In the genomic region with DNA sequence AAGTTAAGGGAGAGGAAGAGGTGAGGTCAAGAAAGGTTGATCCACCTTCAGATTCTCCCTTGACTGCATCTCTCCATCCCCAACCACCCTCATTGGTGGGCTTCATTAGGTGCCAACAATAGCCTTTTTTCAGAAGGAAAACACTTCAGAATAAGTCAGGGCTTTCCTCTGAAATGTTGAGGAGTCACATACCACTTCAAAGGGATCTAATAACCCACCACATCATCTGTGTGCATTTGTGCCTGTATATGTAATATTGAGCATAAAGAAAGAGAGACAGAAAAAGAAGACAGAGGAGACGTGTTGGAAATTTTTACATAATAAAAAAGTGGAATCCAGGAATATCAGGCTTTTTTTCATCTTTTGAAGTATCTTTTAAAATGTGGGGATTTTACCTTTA, we compare ENCODE assay signal across 34 cellular contexts.
"Had no signal": no experiment of that assay in that cellular context is flagged by ENCODE, and none has a peak within 500 bp of the region (broad histone marks: within the 10 kb centered on the region; RNA-seq: fewer than 3 reads in every experiment).

No MANE protein-coding gene starts in this region.

- H3K27ac Mint-ChIP-seq: activated B cell treated with CpG ODN at 0.5 μM for 24 hours; activated CD4-positive, alpha-beta memory T cell treated with anti-CD3 and anti-CD28 coated beads, Interleukin-2, amount 10 ng/mL, durations not matched to agents 7 days and 5 days; activated CD4-positive, alpha-beta T cell treated with anti-CD3 and anti-CD28 coated beads, Interleukin-2, amount 10 ng/mL, durations not matched to agents 7 days and 5 days; activated CD8-positive, alpha-beta memory T cell treated with anti-CD3 and anti-CD28 coated beads, Interleukin-2, amount 10 ng/mL, durations not matched to agents 7 days and 5 days; activated CD8-positive, alpha-beta T cell treated with anti-CD3 and anti-CD28 coated beads, Interleukin-2, amount 10 ng/mL, durations not matched to agents 7 days and 5 days; activated naive CD4-positive, alpha-beta T cell treated with anti-CD3 and anti-CD28 coated beads, Interleukin-2, amount 10 ng/mL, durations not matched to agents 7 days and 5 days; activated naive CD4-positive, alpha-beta T cell treated with anti-CD3 and anti-CD28 coated beads, Interleukin-2, amount 50 U/mL, for 24 hours; activated naive CD8-positive, alpha-beta T cell; activated naive CD8-positive, alpha-beta T cell treated with anti-CD3 and anti-CD28 coated beads, Interleukin-2, amount 10 ng/mL, durations not matched to agents 7 days and 5 days; activated naive CD8-positive, alpha-beta T cell treated with anti-CD3 and anti-CD28 coated beads, Interleukin-2, amount 50 U/mL, for 24 hours; activated T-cell treated with anti-CD3 and anti-CD28 coated beads, Interleukin-2, amount 50 U/mL, for 24 hours; activated T-helper 2 cell treated with anti-CD3 and anti-CD28 coated beads, Interferon-gamma antibody, Interleukin-2, Interleukin-4, amounts not matched to agents 10 μg/mL and 5 μg/mL and 100 μg/mL, durations not matched to agents 14 hours and 24 hours and 36 hours; brain; T-helper 1 cell treated with Interleukin-12 subunit alpha and Interleukin-12 subunit beta and Interleukin-4 antibody, amounts not matched to agents 30 μg/mL and 1 μg/mL, for 36 hours; T-helper 2 cell treated with Interferon-gamma antibody and Interleukin-4, amounts not matched to agents 5 μg/mL and 100 μg/mL, for 36 hours had no signal

- H3K4me3 ChIP-seq: ascending aorta, cardiac muscle cell had no signal

- H3K36me3 Mint-ChIP-seq: activated CD8-positive, alpha-beta memory T cell treated with anti-CD3 and anti-CD28 coated beads, Interleukin-2, amount 10 ng/mL, durations not matched to agents 7 days and 5 days; activated naive CD4-positive, alpha-beta T cell treated with anti-CD3 and anti-CD28 coated beads, Interleukin-2, amount 10 ng/mL, durations not matched to agents 7 days and 5 days; activated naive CD4-positive, alpha-beta T cell treated with anti-CD3 and anti-CD28 coated beads, Interleukin-2, amount 50 U/mL, for 24 hours; activated naive CD8-positive, alpha-beta T cell; activated naive CD8-positive, alpha-beta T cell treated with anti-CD3 and anti-CD28 coated beads, Interleukin-2, amount 10 ng/mL, durations not matched to agents 7 days and 5 days; brain had no signal

- H3K27me3 ChIP-seq: ascending aorta, cardiac muscle cell had no signal

- DNase-seq: activated B cell treated with CpG ODN at 0.5 μM for 24 hours; activated CD4-positive, alpha-beta memory T cell treated with anti-CD3 and anti-CD28 coated beads, Interleukin-2, amount 10 ng/mL, durations not matched to agents 7 days and 5 days; activated CD4-positive, alpha-beta T cell treated with anti-CD3 and anti-CD28 coated beads for 4 hours; activated CD4-positive, alpha-beta T cell treated with anti-CD3 and anti-CD28 coated beads, Interleukin-2, amount 10 ng/mL, durations not matched to agents 7 days and 5 days; activated CD4-positive, alpha-beta T cell treated with anti-CD3 and anti-CD28 coated beads, Interleukin-2, amount 50 U/mL, for 48 hours; activated CD4-positive, CD25-positive, alpha-beta regulatory T cell treated with anti-CD3 and anti-CD28 coated beads, Interleukin-2, amount 50 U/mL, for 72 hours; activated CD8-positive, alpha-beta memory T cell treated with anti-CD3 and anti-CD28 coated beads for 24 hours; activated CD8-positive, alpha-beta memory T cell treated with anti-CD3 and anti-CD28 coated beads, Interleukin-2, amount 10 ng/mL, durations not matched to agents 7 days and 5 days; activated CD8-positive, alpha-beta memory T cell treated with anti-CD3 and anti-CD28 coated beads, Interleukin-2, amount 50 U/mL, for 48 hours; activated CD8-positive, alpha-beta T cell treated with anti-CD3 and anti-CD28 coated beads, Interleukin-2, amount 10 ng/mL, durations not matched to agents 7 days and 5 days; activated effector memory CD4-positive, alpha-beta T cell treated with Interleukin-2 at 50 U/mL for 16 hours; activated gamma-delta T cell; activated naive CD4-positive, alpha-beta T cell treated with anti-CD3 and anti-CD28 coated beads, Interleukin-2, amount 10 ng/mL, durations not matched to agents 7 days and 5 days; activated naive CD4-positive, alpha-beta T cell treated with Interleukin-2 at 50 U/mL for 16 hours; activated naive CD8-positive, alpha-beta T cell treated with anti-CD3 and anti-CD28 coated beads, Interleukin-2, amount 10 ng/mL, durations not matched to agents 7 days and 5 days; activated naive CD8-positive, alpha-beta T cell treated with anti-CD3 and anti-CD28 coated beads, Interleukin-2, amount 50 U/mL, for 24 hours; activated T-cell treated with anti-CD3 and anti-CD28 coated beads, Interleukin-2, amount 50 U/mL, for 24 hours; activated T-cell treated with anti-CD3 and anti-CD28 coated beads, Interleukin-2, amount 50 U/mL, for 48 hours; amygdala; anterior cingulate cortex; caudate nucleus; cerebellar nuclear complex; T-helper 2 cell; T-helper 9 cell had no signal

- H3K9me3 Mint-ChIP-seq: activated B cell treated with CpG ODN at 0.5 μM for 24 hours; activated CD4-positive, alpha-beta T cell treated with anti-CD3 and anti-CD28 coated beads, Interleukin-2, amount 10 ng/mL, durations not matched to agents 7 days and 5 days; activated naive CD8-positive, alpha-beta T cell treated with anti-CD3 and anti-CD28 coated beads, Interleukin-2, amount 50 U/mL, for 24 hours; activated T-cell treated with anti-CD3 and anti-CD28 coated beads, Interleukin-2, amount 50 U/mL, for 24 hours; activated T-helper 2 cell treated with anti-CD3 and anti-CD28 coated beads, Interferon-gamma antibody, Interleukin-2, Interleukin-4, amounts not matched to agents 10 μg/mL and 5 μg/mL and 100 μg/mL, durations not matched to agents 14 hours and 24 hours and 36 hours; T-helper 1 cell treated with Interleukin-12 subunit alpha and Interleukin-12 subunit beta and Interleukin-4 antibody, amounts not matched to agents 30 μg/mL and 1 μg/mL, for 36 hours had no signal

- H3K4me3 Mint-ChIP-seq: activated B cell treated with CpG ODN at 0.5 μM for 24 hours; activated CD4-positive, alpha-beta memory T cell treated with anti-CD3 and anti-CD28 coated beads, Interleukin-2, amount 10 ng/mL, durations not matched to agents 7 days and 5 days; activated CD4-positive, alpha-beta T cell treated with anti-CD3 and anti-CD28 coated beads, Interleukin-2, amount 10 ng/mL, durations not matched to agents 7 days and 5 days; activated CD8-positive, alpha-beta memory T cell treated with anti-CD3 and anti-CD28 coated beads, Interleukin-2, amount 10 ng/mL, durations not matched to agents 7 days and 5 days; activated CD8-positive, alpha-beta T cell treated with anti-CD3 and anti-CD28 coated beads, Interleukin-2, amount 10 ng/mL, durations not matched to agents 7 days and 5 days; activated naive CD4-positive, alpha-beta T cell treated with anti-CD3 and anti-CD28 coated beads, Interleukin-2, amount 10 ng/mL, durations not matched to agents 7 days and 5 days; activated naive CD4-positive, alpha-beta T cell treated with anti-CD3 and anti-CD28 coated beads, Interleukin-2, amount 50 U/mL, for 24 hours; activated naive CD8-positive, alpha-beta T cell; activated naive CD8-positive, alpha-beta T cell treated with anti-CD3 and anti-CD28 coated beads, Interleukin-2, amount 10 ng/mL, durations not matched to agents 7 days and 5 days; activated naive CD8-positive, alpha-beta T cell treated with anti-CD3 and anti-CD28 coated beads, Interleukin-2, amount 50 U/mL, for 24 hours; activated T-cell treated with anti-CD3 and anti-CD28 coated beads, Interleukin-2, amount 50 U/mL, for 24 hours; brain; central memory CD8-positive, alpha-beta T cell; T-helper 1 cell treated with Interleukin-12 subunit alpha and Interleukin-12 subunit beta and Interleukin-4 antibody, amounts not matched to agents 30 μg/mL and 1 μg/mL, for 36 hours; T-helper 2 cell treated with Interferon-gamma antibody and Interleukin-4, amounts not matched to agents 5 μg/mL and 100 μg/mL, for 36 hours had no signal

- H3K9me3 ChIP-seq: ascending aorta had no signal

- H3K4me1 ChIP-seq: ascending aorta had no signal

- ATAC-seq: activated CD8-positive, alpha-beta memory T cell treated with anti-CD3 and anti-CD28 coated beads, Interleukin-2, amount 10 ng/mL, durations not matched to agents 7 days and 5 days; activated CD8-positive, alpha-beta T cell treated with anti-CD3 and anti-CD28 coated beads, Interleukin-2, amount 10 ng/mL, durations not matched to agents 7 days and 5 days; activated naive CD8-positive, alpha-beta T cell treated with anti-CD3 and anti-CD28 coated beads, Interleukin-2, amount 50 U/mL, for 24 hours had no signal

- H3K36me3 ChIP-seq: ascending aorta, cardiac muscle cell had no signal

- H3K27me3 Mint-ChIP-seq: activated B cell treated with CpG ODN at 0.5 μM for 24 hours; activated CD4-positive, alpha-beta memory T cell treated with anti-CD3 and anti-CD28 coated beads, Interleukin-2, amount 10 ng/mL, durations not matched to agents 7 days and 5 days; activated CD4-positive, alpha-beta T cell treated with anti-CD3 and anti-CD28 coated beads, Interleukin-2, amount 10 ng/mL, durations not matched to agents 7 days and 5 days; activated CD8-positive, alpha-beta memory T cell treated with anti-CD3 and anti-CD28 coated beads, Interleukin-2, amount 10 ng/mL, durations not matched to agents 7 days and 5 days; activated naive CD4-positive, alpha-beta T cell treated with anti-CD3 and anti-CD28 coated beads, Interleukin-2, amount 10 ng/mL, durations not matched to agents 7 days and 5 days; activated naive CD4-positive, alpha-beta T cell treated with anti-CD3 and anti-CD28 coated beads, Interleukin-2, amount 50 U/mL, for 24 hours; activated naive CD8-positive, alpha-beta T cell treated with anti-CD3 and anti-CD28 coated beads, Interleukin-2, amount 10 ng/mL, durations not matched to agents 7 days and 5 days; activated naive CD8-positive, alpha-beta T cell treated with anti-CD3 and anti-CD28 coated beads, Interleukin-2, amount 50 U/mL, for 24 hours; activated T-cell treated with anti-CD3 and anti-CD28 coated beads, Interleukin-2, amount 50 U/mL, for 24 hours; brain; central memory CD8-positive, alpha-beta T cell had no signal

- H3K27ac ChIP-seq: ascending aorta, cardiac muscle cell, VCaP had no signal

- H3K4me1 Mint-ChIP-seq: activated B cell treated with CpG ODN at 0.5 μM for 24 hours; activated CD4-positive, alpha-beta memory T cell treated with anti-CD3 and anti-CD28 coated beads, Interleukin-2, amount 10 ng/mL, durations not matched to agents 7 days and 5 days; activated CD4-positive, alpha-beta T cell treated with anti-CD3 and anti-CD28 coated beads, Interleukin-2, amount 10 ng/mL, durations not matched to agents 7 days and 5 days; activated CD8-positive, alpha-beta memory T cell treated with anti-CD3 and anti-CD28 coated beads, Interleukin-2, amount 10 ng/mL, durations not matched to agents 7 days and 5 days; activated naive CD4-positive, alpha-beta T cell treated with anti-CD3 and anti-CD28 coated beads, Interleukin-2, amount 10 ng/mL, durations not matched to agents 7 days and 5 days; activated naive CD4-positive, alpha-beta T cell treated with anti-CD3 and anti-CD28 coated beads, Interleukin-2, amount 50 U/mL, for 24 hours; activated naive CD8-positive, alpha-beta T cell treated with anti-CD3 and anti-CD28 coated beads, Interleukin-2, amount 10 ng/mL, durations not matched to agents 7 days and 5 days; activated naive CD8-positive, alpha-beta T cell treated with anti-CD3 and anti-CD28 coated beads, Interleukin-2, amount 50 U/mL, for 24 hours; brain; central memory CD8-positive, alpha-beta T cell had no signal
